11 cellular contexts compared by ENCODE assay signal in the genomic region with DNA sequence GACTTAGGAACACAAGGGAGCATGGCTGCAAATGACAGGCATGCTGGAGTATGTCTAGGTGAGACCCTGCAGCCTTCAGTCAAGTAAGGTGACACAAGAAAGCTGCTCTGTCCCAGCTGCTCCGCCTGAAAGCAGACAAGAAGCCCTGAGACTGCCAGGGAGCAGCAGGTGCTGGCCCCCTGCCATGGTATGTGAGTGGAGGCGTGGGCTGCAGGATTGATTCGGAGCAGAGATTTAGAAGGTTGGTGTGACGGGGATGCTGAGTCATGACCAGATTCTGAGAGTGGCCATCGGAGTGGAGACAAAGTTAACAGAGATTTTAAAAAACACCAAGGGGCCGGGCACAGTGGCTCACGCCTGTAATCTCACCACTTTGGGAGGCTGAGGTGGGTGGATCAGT. TPM values are rescaled to one million over a fixed set of nuclear protein-coding genes. Genes with fewer than 3 reads are reported as not detected.
A peak's percentile ranks its signal among the peaks of the same experiment; 100 is the strongest.
DNase-seq lines count a peak whose midpoint lies in the region; TF ChIP-seq lines count a peak whose summit lies in the region.
"Had no signal": no experiment of that assay in that cellular context is flagged by ENCODE, and none has a peak within 500 bp of the region (broad histone marks: within the 10 kb centered on the region; RNA-seq: fewer than 3 reads in every experiment).

No MANE protein-coding gene starts in this region.

- intact Hi-C loops in activated naive CD4-positive, alpha-beta T cell treated with anti-CD3 and anti-CD28 coated beads for 36 hours (cut with micrococcal nuclease), result no loop called here

- no peaks in the 10 kb centered on the region for H3K27me3 Mint-ChIP-seq in type B pancreatic cell
- H3K27me3 Mint-ChIP-seq in activated naive CD4-positive, alpha-beta T cell treated with anti-CD3 and anti-CD28 coated beads for 36 hours (ENCODE audit: low read depth), result no peaks in the 10 kb centered on the region

- peaks cover 3% of the 10 kb centered on the region in 2 experiments for H3K36me3 ChIP-seq in SK-N-SH (replicated peaks in 1 of 2; ENCODE audit: control insufficient read depth in 1 of 2, insufficient read depth in 2 of 2, low read length in 1 of 2)

- no peak for TF ChIP-seq RAD21 in SK-N-SH (IDR thresholded peaks at IDR 0.05; ENCODE audit: low read length)

- peak overlapping the region; percentile 89 for H3K27ac Mint-ChIP-seq in type B pancreatic cell
- no peak overlapping the region for H3K27ac Mint-ChIP-seq in activated naive CD4-positive, alpha-beta T cell treated with anti-CD3 and anti-CD28 coated beads for 36 hours

- no peaks in the 10 kb centered on the region for H3K27me3 ChIP-seq in SK-N-SH (ENCODE audit: insufficient read depth)
- H3K27me3 ChIP-seq: upper lobe of left lung had no signal

- H2AFZ ChIP-seq in SK-N-SH (ENCODE audit: low read depth), result no peak overlapping the region

- H3K4me1 Mint-ChIP-seq in type B pancreatic cell (ENCODE audit: unreplicated experiment), result peaks cover 11% of the 10 kb centered on the region
- peaks cover under 1% of the 10 kb centered on the region for H3K4me1 Mint-ChIP-seq in activated naive CD4-positive, alpha-beta T cell treated with anti-CD3 and anti-CD28 coated beads for 36 hours (ENCODE audit: low read depth)

- H3K4me3 ChIP-seq in SK-N-SH (ENCODE audit: low read depth in 2 of 2, low read length in 1 of 2), result no peak overlapping the region
- H3K4me3 ChIP-seq: upper lobe of left lung had no signal

- CTCF ChIA-PET in SK-N-SH (lab: Yijun Ruan, JAX), result interaction anchor here (1.2 to 1.5 kb wide), 2 partner anchors 11 to 969 kb away, joined by 3 to 4 read pairs; no protein-coding TSS in a partner anchor
- CTCF ChIA-PET in activated naive CD4-positive, alpha-beta T cell treated with anti-CD3 and anti-CD28 coated beads for 36 hours (lab: Charles Lee), result interaction anchor here (1.3 to 1.9 kb wide), 3 partner anchors 20 to 81 kb away, joined by 3 to 12 read pairs (median 7); no protein-coding TSS in a partner anchor

- H3K9me2 ChIP-seq in SK-N-SH, result no peaks in the 10 kb centered on the region

- TF ChIP-seq CTCF in SK-N-SH (IDR thresholded peaks at IDR 0.05), result no peak
- no peak for TF ChIP-seq CTCF in type B pancreatic cell (conservative IDR thresholded peaks at IDR 0.05)

- no peaks in the 10 kb centered on the region for H3K9me3 Mint-ChIP-seq in type B pancreatic cell
- H3K9me3 Mint-ChIP-seq in activated naive CD4-positive, alpha-beta T cell treated with anti-CD3 and anti-CD28 coated beads for 36 hours, result no peaks in the 10 kb centered on the region

- 18% methylated on average over 6 of the region's 7 CpGs for WGBS in SK-N-SH (ENCODE audit: low lambda C conversion rate)

- peaks cover 28% of the 10 kb centered on the region for H3F3A ChIP-seq in SK-N-SH (replicated peaks; ENCODE audit: insufficient read depth)

- H3K27ac ChIP-seq in SK-N-SH (ENCODE audit: low read depth in 2 of 2, low read length in 1 of 2), result peak overlapping the region in 1 of 2 experiments; percentile 90; a peak in 2 of 4 replicates
- H3K27ac ChIP-seq: upper lobe of left lung had no signal

- H3K4me2 ChIP-seq in SK-N-SH, result peak overlapping the region; percentile 37; the same call in 1 of the 2 replicates

- no peaks in the 10 kb centered on the region for H3K9me3 ChIP-seq in SK-N-SH
- H3K9me3 ChIP-seq: upper lobe of left lung had no signal

- H3K36me3 Mint-ChIP-seq in type B pancreatic cell, result peaks cover 19% of the 10 kb centered on the region
- H3K36me3 Mint-ChIP-seq in activated naive CD4-positive, alpha-beta T cell treated with anti-CD3 and anti-CD28 coated beads for 36 hours (ENCODE audit: low read depth), result no peaks in the 10 kb centered on the region

- peaks cover 11% of the 10 kb centered on the region for H3K79me2 ChIP-seq in SK-N-SH (ENCODE audit: insufficient read depth)

- H3K4me3 Mint-ChIP-seq in type B pancreatic cell, result peak overlapping the region; percentile 35
- H3K4me3 Mint-ChIP-seq in activated naive CD4-positive, alpha-beta T cell treated with anti-CD3 and anti-CD28 coated beads for 36 hours, result no peak overlapping the region

- POLR2A ChIA-PET in SK-N-SH (lab: Yijun Ruan, JAX), result interaction anchor here (0.9 kb wide), 1 partner anchor 17 kb away, joined by 3 read pairs; no protein-coding TSS in a partner anchor

- TF ChIP-seq EP300 in SK-N-SH (IDR thresholded peaks at IDR 0.05; ENCODE audit: borderline replicate concordance in 1 of 2, low read depth in 1 of 2, low read length in 1 of 2), result peak in 1 of 2 experiments; percentile 41; a peak in 1 of 4 replicates

- peaks cover 44 to 45% of the 10 kb centered on the region in 2 experiments for H3K4me1 ChIP-seq in SK-N-SH (ENCODE audit: control insufficient read depth in 1 of 2, insufficient read depth in 2 of 2, low read depth in 1 of 2, low read length in 1 of 2)

- H3K9ac ChIP-seq in SK-N-SH, result no peak overlapping the region

- peak; percentile 6 to 55 for DNase-seq in NCI-H446 (lab: John Stamatoyannopoulos, UW)
- no peak for DNase-seq in NCI-H446 treated with DMSO at 0.1 percent for 48 hours (lab: John Stamatoyannopoulos, UW)
- DNase-seq in SK-N-SH, result no peak
- peak; percentile 87 for DNase-seq in glomerular visceral epithelial cell (ENCODE audit: extremely low spot score)
- no peak for DNase-seq in type B pancreatic cell (ENCODE audit: extremely low spot score, unreplicated experiment)
- DNase-seq in retina, result no peak
- no peak for DNase-seq in activated effector memory CD4-positive, alpha-beta T cell treated with Interleukin-2 at 50 U/mL for 16 hours
- DNase-seq in activated naive CD4-positive, alpha-beta T cell treated with anti-CD3 and anti-CD28 coated beads for 36 hours, result no peak
- DNase-seq: activated CD4-positive, CD25-positive, alpha-beta regulatory T cell treated with anti-CD3 and anti-CD28 coated beads, Interleukin-2, amount 50 U/mL, for 72 hours; NCI-H187 treated with DMSO at 0.1 percent for 48 hours had no signal

- peaks cover 4% of the 10 kb centered on the region; the same call in 1 of the 2 replicates for H4K20me1 ChIP-seq in SK-N-SH (ENCODE audit: insufficient read depth)

TF ChIP-seq in SK-N-SH, 30 proteins besides CTCF, POLR2A, EP300 and RAD21 (continues in another document):
- TF ChIP-seq MEF2A (IDR thresholded peaks at IDR 0.05; ENCODE audit: borderline replicate concordance, low read depth), result no peak
- TF ChIP-seq YY1 (IDR thresholded peaks at IDR 0.05; ENCODE audit: low read depth), result no peak
- TF ChIP-seq SMC3 (IDR thresholded peaks at IDR 0.05; ENCODE audit: low read depth, low read length), result no peak
- no peak for TF ChIP-seq POLR2AphosphoS5 (IDR thresholded peaks at IDR 0.05; ENCODE audit: low read depth, low read length)
- no peak for TF ChIP-seq RCOR1 (IDR thresholded peaks at IDR 0.05; ENCODE audit: low read length)
- TF ChIP-seq NFIC (IDR thresholded peaks at IDR 0.05; ENCODE audit: borderline replicate concordance), result peak; percentile 94
- no peak for TF ChIP-seq MAX (IDR thresholded peaks at IDR 0.05; ENCODE audit: low read depth)
- no peak for TF ChIP-seq ELF1 (IDR thresholded peaks at IDR 0.05)
- no peak for TF ChIP-seq NRF1 (IDR thresholded peaks at IDR 0.05; ENCODE audit: low read depth, low read length)
- no peak for TF ChIP-seq EZH2phosphoT487 (IDR thresholded peaks at IDR 0.05; ENCODE audit: borderline replicate concordance, low read depth)
- TF ChIP-seq USF1 (IDR thresholded peaks at IDR 0.05; ENCODE audit: borderline replicate concordance, low read depth), result no peak
- TF ChIP-seq GATA2 (CRISPR knock-in tag; IDR thresholded peaks at IDR 0.05), result no peak
- no peak for TF ChIP-seq TAF1 (IDR thresholded peaks at IDR 0.05; ENCODE audit: borderline replicate concordance, low read depth, low read length)
- no peak for TF ChIP-seq GABPA (IDR thresholded peaks at IDR 0.05; ENCODE audit: low read depth)
- TF ChIP-seq FOXM1 (IDR thresholded peaks at IDR 0.05; ENCODE audit: low read depth), result no peak
- TF ChIP-seq RFX5 (IDR thresholded peaks at IDR 0.05; ENCODE audit: low read length), result no peak
- TF ChIP-seq CHD2 (IDR thresholded peaks at IDR 0.05; ENCODE audit: low read length, partially characterized antibody), result no peak

RNA-seq across cellular contexts. Expression of gene LRP11, which starts 17.8 kb away (rescaled TPM):
- 25.0 and 29.5 TPM in 2 replicates for polyA plus RNA-seq in SK-N-SH (2012; rRNA removed)
- 25.4 and 29.7 TPM in 2 replicates for polyA plus RNA-seq in SK-N-SH (2012; cell fraction: cytosol; rRNA removed)
- 12.1 and 19.0 TPM in 2 replicates for polyA plus RNA-seq in SK-N-SH (2012; cell fraction: nucleus; rRNA removed)
- total RNA-seq in type B pancreatic cell (ENCODE audit: low replicate concordance), result 56.6 and 66.4 TPM in 2 replicates
- total RNA-seq in activated naive CD4-positive, alpha-beta T cell treated with anti-CD3 and anti-CD28 coated beads for 36 hours, result 1 to 10 TPM; 4.6 to 4.7 TPM

RNA-seq across cellular contexts. Expression of gene RAET1E, which starts 51.6 kb away (rescaled TPM):
- polyA plus RNA-seq in SK-N-SH (2012; rRNA removed), result 0.15 and 0.26 TPM in 2 replicates
- polyA plus RNA-seq in SK-N-SH (2012; cell fraction: cytosol; rRNA removed), result 0.12 and 0.21 TPM in 2 replicates
- polyA plus RNA-seq in SK-N-SH (2012; cell fraction: nucleus; rRNA removed), result 0.11 and 0.22 TPM in 2 replicates
- 1.2 TPM in 1 of 2 replicates, not detected in the other for total RNA-seq in type B pancreatic cell (ENCODE audit: low replicate concordance)
- not detected for total RNA-seq in activated naive CD4-positive, alpha-beta T cell treated with anti-CD3 and anti-CD28 coated beads for 36 hours

Comparison
In these comparisons a context has a peak if more than half of its experiments do, and no peak if none do; other contexts are left out.
1. DNase-seq: peak in NCI-H446 (2 of 2) and glomerular visceral epithelial cell (single experiment); none in NCI-H446 treated with DMSO at 0.1 percent for 48 hours (single experiment), SK-N-SH (single experiment), type B pancreatic cell (single experiment), retina (single experiment), activated effector memory CD4-positive, alpha-beta T cell treated with Interleukin-2 at 50 U/mL for 16 hours (single experiment) and activated naive CD4-positive, alpha-beta T cell treated with anti-CD3 and anti-CD28 coated beads for 36 hours (single experiment).
2. RNA of gene LRP11, which starts 17.8 kb away (total RNA-seq): 56.6 to 66.4 TPM in type B pancreatic cell; 4.6 to 4.7 TPM in activated naive CD4-positive, alpha-beta T cell treated with anti-CD3 and anti-CD28 coated beads for 36 hours; every median in the first group is over 10 times any median in the second.